Comparison of ENCODE assay signal across 1 cellular context in the genomic region with DNA sequence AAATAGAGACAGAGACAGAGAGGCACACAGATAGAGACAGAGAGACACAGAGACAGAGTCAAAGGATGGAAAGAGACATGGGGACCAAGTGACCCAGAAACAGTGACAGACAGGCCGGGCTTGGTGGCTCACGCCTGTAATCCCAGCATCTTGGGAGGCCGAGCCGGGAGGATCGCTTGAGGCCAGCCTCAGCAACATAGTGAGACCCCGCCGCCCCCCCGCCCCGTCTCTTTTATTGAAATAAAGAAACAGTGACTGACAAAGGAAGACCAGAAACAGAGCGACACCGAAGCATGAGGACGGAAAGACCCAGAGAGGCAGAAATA.
TF ChIP-seq lines count a peak whose summit lies in the region.

No MANE protein-coding gene starts in this region.

TF ChIP-seq in GM23338, 12 proteins besides CTCF, POLR2A, EP300 and RAD21 (continued from another document):
- TF ChIP-seq, protein P1, sequence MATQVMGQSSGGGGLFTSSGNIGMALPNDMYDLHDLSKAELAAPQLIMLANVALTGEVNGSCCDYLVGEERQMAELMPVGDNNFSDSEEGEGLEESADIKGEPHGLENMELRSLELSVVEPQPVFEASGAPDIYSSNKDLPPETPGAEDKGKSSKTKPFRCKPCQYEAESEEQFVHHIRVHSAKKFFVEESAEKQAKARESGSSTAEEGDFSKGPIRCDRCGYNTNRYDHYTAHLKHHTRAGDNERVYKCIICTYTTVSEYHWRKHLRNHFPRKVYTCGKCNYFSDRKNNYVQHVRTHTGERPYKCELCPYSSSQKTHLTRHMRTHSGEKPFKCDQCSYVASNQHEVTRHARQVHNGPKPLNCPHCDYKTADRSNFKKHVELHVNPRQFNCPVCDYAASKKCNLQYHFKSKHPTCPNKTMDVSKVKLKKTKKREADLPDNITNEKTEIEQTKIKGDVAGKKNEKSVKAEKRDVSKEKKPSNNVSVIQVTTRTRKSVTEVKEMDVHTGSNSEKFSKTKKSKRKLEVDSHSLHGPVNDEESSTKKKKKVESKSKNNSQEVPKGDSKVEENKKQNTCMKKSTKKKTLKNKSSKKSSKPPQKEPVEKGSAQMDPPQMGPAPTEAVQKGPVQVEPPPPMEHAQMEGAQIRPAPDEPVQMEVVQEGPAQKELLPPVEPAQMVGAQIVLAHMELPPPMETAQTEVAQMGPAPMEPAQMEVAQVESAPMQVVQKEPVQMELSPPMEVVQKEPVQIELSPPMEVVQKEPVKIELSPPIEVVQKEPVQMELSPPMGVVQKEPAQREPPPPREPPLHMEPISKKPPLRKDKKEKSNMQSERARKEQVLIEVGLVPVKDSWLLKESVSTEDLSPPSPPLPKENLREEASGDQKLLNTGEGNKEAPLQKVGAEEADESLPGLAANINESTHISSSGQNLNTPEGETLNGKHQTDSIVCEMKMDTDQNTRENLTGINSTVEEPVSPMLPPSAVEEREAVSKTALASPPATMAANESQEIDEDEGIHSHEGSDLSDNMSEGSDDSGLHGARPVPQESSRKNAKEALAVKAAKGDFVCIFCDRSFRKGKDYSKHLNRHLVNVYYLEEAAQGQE (IDR thresholded peaks at IDR 0.05; ENCODE audit: unreplicated experiment), result no peak
- no peak for TF ChIP-seq ZNF114 (CRISPR knock-in tag; IDR thresholded peaks at IDR 0.05)
- no peak for TF ChIP-seq EZH2 (IDR thresholded peaks at IDR 0.05; ENCODE audit: low read depth, unreplicated experiment)
- no peak for TF ChIP-seq NANOG (IDR thresholded peaks at IDR 0.05; ENCODE audit: borderline replicate concordance)
- TF ChIP-seq POLR2AphosphoS5 (IDR thresholded peaks at IDR 0.05; ENCODE audit: low read depth), result no peak
- no peak for TF ChIP-seq JUNB (IDR thresholded peaks at IDR 0.05; ENCODE audit: unreplicated experiment)
- TF ChIP-seq, protein P2, sequence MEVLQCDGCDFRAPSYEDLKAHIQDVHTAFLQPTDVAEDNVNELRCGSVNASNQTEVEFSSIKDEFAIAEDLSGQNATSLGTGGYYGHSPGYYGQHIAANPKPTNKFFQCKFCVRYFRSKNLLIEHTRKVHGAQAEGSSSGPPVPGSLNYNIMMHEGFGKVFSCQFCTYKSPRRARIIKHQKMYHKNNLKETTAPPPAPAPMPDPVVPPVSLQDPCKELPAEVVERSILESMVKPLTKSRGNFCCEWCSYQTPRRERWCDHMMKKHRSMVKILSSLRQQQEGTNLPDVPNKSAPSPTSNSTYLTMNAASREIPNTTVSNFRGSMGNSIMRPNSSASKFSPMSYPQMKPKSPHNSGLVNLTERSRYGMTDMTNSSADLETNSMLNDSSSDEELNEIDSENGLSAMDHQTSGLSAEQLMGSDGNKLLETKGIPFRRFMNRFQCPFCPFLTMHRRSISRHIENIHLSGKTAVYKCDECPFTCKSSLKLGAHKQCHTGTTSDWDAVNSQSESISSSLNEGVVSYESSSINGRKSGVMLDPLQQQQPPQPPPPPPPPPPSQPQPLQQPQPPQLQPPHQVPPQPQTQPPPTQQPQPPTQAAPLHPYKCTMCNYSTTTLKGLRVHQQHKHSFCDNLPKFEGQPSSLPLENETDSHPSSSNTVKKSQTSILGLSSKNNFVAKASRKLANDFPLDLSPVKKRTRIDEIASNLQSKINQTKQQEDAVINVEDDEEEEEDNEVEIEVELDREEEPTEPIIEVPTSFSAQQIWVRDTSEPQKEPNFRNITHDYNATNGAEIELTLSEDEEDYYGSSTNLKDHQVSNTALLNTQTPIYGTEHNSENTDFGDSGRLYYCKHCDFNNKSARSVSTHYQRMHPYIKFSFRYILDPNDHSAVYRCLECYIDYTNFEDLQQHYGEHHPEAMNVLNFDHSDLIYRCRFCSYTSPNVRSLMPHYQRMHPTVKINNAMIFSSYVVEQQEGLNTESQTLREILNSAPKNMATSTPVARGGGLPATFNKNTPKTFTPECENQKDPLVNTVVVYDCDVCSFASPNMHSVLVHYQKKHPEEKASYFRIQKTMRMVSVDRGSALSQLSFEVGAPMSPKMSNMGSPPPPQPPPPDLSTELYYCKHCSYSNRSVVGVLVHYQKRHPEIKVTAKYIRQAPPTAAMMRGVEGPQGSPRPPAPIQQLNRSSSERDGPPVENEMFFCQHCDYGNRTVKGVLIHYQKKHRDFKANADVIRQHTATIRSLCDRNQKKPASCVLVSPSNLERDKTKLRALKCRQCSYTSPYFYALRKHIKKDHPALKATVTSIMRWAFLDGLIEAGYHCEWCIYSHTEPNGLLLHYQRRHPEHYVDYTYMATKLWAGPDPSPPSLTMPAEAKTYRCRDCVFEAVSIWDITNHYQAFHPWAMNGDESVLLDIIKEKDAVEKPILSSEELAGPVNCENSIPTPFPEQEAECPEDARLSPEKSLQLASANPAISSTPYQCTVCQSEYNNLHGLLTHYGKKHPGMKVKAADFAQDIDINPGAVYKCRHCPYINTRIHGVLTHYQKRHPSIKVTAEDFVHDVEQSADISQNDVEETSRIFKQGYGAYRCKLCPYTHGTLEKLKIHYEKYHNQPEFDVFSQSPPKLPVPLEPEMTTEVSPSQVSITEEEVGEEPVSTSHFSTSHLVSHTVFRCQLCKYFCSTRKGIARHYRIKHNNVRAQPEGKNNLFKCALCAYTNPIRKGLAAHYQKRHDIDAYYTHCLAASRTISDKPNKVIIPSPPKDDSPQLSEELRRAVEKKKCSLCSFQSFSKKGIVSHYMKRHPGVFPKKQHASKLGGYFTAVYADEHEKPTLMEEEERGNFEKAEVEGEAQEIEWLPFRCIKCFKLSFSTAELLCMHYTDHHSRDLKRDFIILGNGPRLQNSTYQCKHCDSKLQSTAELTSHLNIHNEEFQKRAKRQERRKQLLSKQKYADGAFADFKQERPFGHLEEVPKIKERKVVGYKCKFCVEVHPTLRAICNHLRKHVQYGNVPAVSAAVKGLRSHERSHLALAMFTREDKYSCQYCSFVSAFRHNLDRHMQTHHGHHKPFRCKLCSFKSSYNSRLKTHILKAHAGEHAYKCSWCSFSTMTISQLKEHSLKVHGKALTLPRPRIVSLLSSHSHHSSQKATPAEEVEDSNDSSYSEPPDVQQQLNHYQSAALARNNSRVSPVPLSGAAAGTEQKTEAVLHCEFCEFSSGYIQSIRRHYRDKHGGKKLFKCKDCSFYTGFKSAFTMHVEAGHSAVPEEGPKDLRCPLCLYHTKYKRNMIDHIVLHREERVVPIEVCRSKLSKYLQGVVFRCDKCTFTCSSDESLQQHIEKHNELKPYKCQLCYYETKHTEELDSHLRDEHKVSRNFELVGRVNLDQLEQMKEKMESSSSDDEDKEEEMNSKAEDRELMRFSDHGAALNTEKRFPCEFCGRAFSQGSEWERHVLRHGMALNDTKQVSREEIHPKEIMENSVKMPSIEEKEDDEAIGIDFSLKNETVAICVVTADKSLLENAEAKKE (CRISPR knock-in tag; IDR thresholded peaks at IDR 0.05), result no peak
- TF ChIP-seq STAT1 (IDR thresholded peaks at IDR 0.05; ENCODE audit: unreplicated experiment), result no peak
- TF ChIP-seq ZNF331 (CRISPR knock-in tag; IDR thresholded peaks at IDR 0.05; ENCODE audit: low read depth), result no peak
- no peak for TF ChIP-seq CREB1 (CRISPR knock-in tag; IDR thresholded peaks at IDR 0.05; ENCODE audit: low read depth)
- TF ChIP-seq, protein P3, sequence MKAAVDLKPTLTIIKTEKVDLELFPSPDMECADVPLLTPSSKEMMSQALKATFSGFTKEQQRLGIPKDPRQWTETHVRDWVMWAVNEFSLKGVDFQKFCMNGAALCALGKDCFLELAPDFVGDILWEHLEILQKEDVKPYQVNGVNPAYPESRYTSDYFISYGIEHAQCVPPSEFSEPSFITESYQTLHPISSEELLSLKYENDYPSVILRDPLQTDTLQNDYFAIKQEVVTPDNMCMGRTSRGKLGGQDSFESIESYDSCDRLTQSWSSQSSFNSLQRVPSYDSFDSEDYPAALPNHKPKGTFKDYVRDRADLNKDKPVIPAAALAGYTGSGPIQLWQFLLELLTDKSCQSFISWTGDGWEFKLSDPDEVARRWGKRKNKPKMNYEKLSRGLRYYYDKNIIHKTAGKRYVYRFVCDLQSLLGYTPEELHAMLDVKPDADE (IDR thresholded peaks at IDR 0.05), result no peak
